13 cellular contexts compared by ENCODE assay signal in the genomic region with DNA sequence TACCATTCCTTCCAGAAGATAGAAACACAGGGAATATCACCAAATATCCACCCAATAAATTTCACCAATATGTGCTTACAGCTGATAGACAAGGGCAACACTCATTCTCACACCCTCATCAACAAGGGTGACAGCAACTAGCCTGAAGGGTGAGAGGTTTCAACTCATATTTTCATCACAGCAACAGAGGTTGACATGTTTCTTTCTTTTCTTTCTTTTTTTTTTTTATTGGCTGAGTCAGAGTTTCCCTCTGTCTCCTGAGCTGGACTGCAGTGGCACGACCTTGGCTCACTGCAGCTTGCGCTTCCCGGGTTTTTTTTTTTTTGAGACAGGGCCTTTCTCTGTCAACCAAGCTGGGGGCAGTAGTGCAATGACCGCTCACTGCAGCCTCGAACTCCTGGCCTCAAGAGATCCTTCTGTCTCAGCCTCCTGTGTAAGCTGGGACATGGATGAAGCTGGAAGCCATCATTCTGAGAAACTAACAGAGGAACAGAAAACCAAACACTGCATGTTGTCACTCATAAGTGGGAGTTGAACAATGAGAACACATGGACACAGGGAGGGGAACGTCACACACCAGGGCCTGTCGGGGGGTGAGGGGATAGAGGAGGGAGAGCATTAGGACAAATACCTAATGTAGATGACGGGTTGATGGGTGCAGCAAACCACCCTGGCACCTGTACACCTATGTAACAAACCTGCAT. TPM values are rescaled to one million over a fixed set of nuclear protein-coding genes. Genes with fewer than 3 reads are reported as not detected.
DNase-seq lines count a peak whose midpoint lies in the region; ATAC-seq lines count a peak whose summit lies in the region.
"Had no signal": no experiment of that assay in that cellular context is flagged by ENCODE, and none has a peak within 500 bp of the region (broad histone marks: within the 10 kb centered on the region; RNA-seq: fewer than 3 reads in every experiment).

No MANE protein-coding gene starts in this region.

- peaks cover 17% of the 10 kb centered on the region for H3K9me3 Mint-ChIP-seq in activated CD8-positive, alpha-beta T cell treated with anti-CD3 and anti-CD28 coated beads, Interleukin-2, amount 10 ng/mL, durations not matched to agents 7 days and 5 days (ENCODE audit: insufficient read depth)
- H3K9me3 Mint-ChIP-seq in immature natural killer cell = no peaks in the 10 kb centered on the region

- no peaks in the 10 kb centered on the region for H3K27me3 ChIP-seq in BLaER1 treated with 17β-estradiol and CSF1 and Interleukin-3, amounts not matched to agents 10 nM and 100 nM

- H3K9ac ChIP-seq in BLaER1 treated with 17β-estradiol and CSF1 and Interleukin-3, amounts not matched to agents 10 nM and 100 nM = peak overlapping the region in 1 of 11 experiments; percentile 15; a peak in 1 of 22 replicates

- H3K4me1 ChIP-seq in BLaER1 treated with 17β-estradiol and CSF1 and Interleukin-3, amounts not matched to agents 10 nM and 100 nM = peaks cover 62 to 73% (median 69%) of the 10 kb centered on the region in 10 experiments

- H3K4me2 ChIP-seq in BLaER1 treated with 17β-estradiol and CSF1 and Interleukin-3, amounts not matched to agents 10 nM and 100 nM = peak overlapping the region in 10 of 11 experiments; percentile 17 to 93 (median 87); a peak in 18 of 22 replicates

- H3K27ac Mint-ChIP-seq in activated CD8-positive, alpha-beta T cell treated with anti-CD3 and anti-CD28 coated beads, Interleukin-2, amount 10 ng/mL, durations not matched to agents 7 days and 5 days = peak overlapping the region; percentile 99
- peak overlapping the region in 5 of 6 donors; percentile 100 for H3K27ac Mint-ChIP-seq in immature natural killer cell
- H3K27ac Mint-ChIP-seq: nephron had no signal

- POLR2A ChIA-PET in activated CD8-positive, alpha-beta T cell treated with anti-CD3 and anti-CD28 coated beads, Interleukin-2, amount 10 ng/mL, durations not matched to agents 7 days and 5 days (lab: Charles Lee) = no interaction called here

- H3K4me3 ChIP-seq in BLaER1 treated with 17β-estradiol and CSF1 and Interleukin-3, amounts not matched to agents 10 nM and 100 nM = no peak overlapping the region

- H3K36me3 Mint-ChIP-seq in activated CD8-positive, alpha-beta T cell treated with anti-CD3 and anti-CD28 coated beads, Interleukin-2, amount 10 ng/mL, durations not matched to agents 7 days and 5 days (ENCODE audit: low read depth) = peaks cover 77% of the 10 kb centered on the region
- H3K36me3 Mint-ChIP-seq in immature natural killer cell = peaks cover 20 to 43% (median 21%) of the 10 kb centered on the region in 3 donors

- H3K4me3 Mint-ChIP-seq in activated CD8-positive, alpha-beta T cell treated with anti-CD3 and anti-CD28 coated beads, Interleukin-2, amount 10 ng/mL, durations not matched to agents 7 days and 5 days = peak overlapping the region; percentile 22
- H3K4me3 Mint-ChIP-seq in immature natural killer cell = peak overlapping the region; percentile 82 to 89 (median 85)
- H3K4me3 Mint-ChIP-seq: nephron had no signal

- intact Hi-C loops in Right ventricle myocardium inferior (cut with DNase I) = no loop called here

- H3K36me3 ChIP-seq in BLaER1 treated with 17β-estradiol and CSF1 and Interleukin-3, amounts not matched to agents 10 nM and 100 nM = peaks cover 0 to 86% (median 77%) of the 10 kb centered on the region in 11 experiments; a peak in 19 of 22 replicates

- ATAC-seq in HG02623 (IDR thresholded peaks at IDR 0.05; ENCODE audit: unreplicated experiment) (peak; percentile 1), HG02642 (IDR thresholded peaks at IDR 0.05; ENCODE audit: poor library complexity, unreplicated experiment) (no peak), Right ventricle myocardium inferior (no peak), GM19467 (IDR thresholded peaks at IDR 0.05; ENCODE audit: unreplicated experiment) (no peak)
- no peak for ATAC-seq in activated CD8-positive, alpha-beta T cell treated with anti-CD3 and anti-CD28 coated beads, Interleukin-2, amount 10 ng/mL, durations not matched to agents 7 days and 5 days

- H3K27me3 Mint-ChIP-seq in activated CD8-positive, alpha-beta T cell treated with anti-CD3 and anti-CD28 coated beads, Interleukin-2, amount 10 ng/mL, durations not matched to agents 7 days and 5 days (ENCODE audit: low read depth) = no peaks in the 10 kb centered on the region
- peaks cover 26 to 42% (median 29%) of the 10 kb centered on the region in 3 donors for H3K27me3 Mint-ChIP-seq in immature natural killer cell (ENCODE audit: low read depth in 3 of 3)

- peak; percentile 19 for DNase-seq in activated CD8-positive, alpha-beta T cell treated with anti-CD3 and anti-CD28 coated beads, Interleukin-2, amount 10 ng/mL, durations not matched to agents 7 days and 5 days
- DNase-seq in immature natural killer cell = peak; percentile 50 to 74 (median 67)
- DNase-seq in Right ventricle myocardium inferior (ENCODE audit: missing footprints) = no peak
- DNase-seq in DMS79 (lab: John Stamatoyannopoulos, UW) = no peak
- DNase-seq: AML-193; NCI-H1105 treated with DMSO at 0.1 percent for 48 hours; NCI-H526 treated with DMSO at 0.1 percent for 48 hours; stimulated activated naive CD4-positive, alpha-beta T cell treated with Interleukin-2 at 50 U/mL for 16 hours had no signal

- H3K9me3 ChIP-seq in BLaER1 treated with 17β-estradiol and CSF1 and Interleukin-3, amounts not matched to agents 10 nM and 100 nM (replicated peaks in 1 of 11) = peaks cover 0 to 25% (median 12%) of the 10 kb centered on the region in 11 experiments; a peak in 14 of 22 replicates

- peaks cover 0 to 61% (median 34%) of the 10 kb centered on the region in 11 experiments; a peak in 15 of 22 replicates for H4K20me1 ChIP-seq in BLaER1 treated with 17β-estradiol and CSF1 and Interleukin-3, amounts not matched to agents 10 nM and 100 nM

- H3K4me1 Mint-ChIP-seq in activated CD8-positive, alpha-beta T cell treated with anti-CD3 and anti-CD28 coated beads, Interleukin-2, amount 10 ng/mL, durations not matched to agents 7 days and 5 days (ENCODE audit: low read depth) = peaks cover 83% of the 10 kb centered on the region
- H3K4me1 Mint-ChIP-seq in immature natural killer cell = peaks cover 86 to 96% of the 10 kb centered on the region in 2 donors

- CTCF ChIA-PET in activated CD8-positive, alpha-beta T cell treated with anti-CD3 and anti-CD28 coated beads, Interleukin-2, amount 10 ng/mL, durations not matched to agents 7 days and 5 days (lab: Charles Lee) = no interaction called here

- H3K27ac ChIP-seq in BLaER1 treated with 17β-estradiol and CSF1 and Interleukin-3, amounts not matched to agents 10 nM and 100 nM = peak overlapping the region in 7 of 11 experiments; percentile 13 to 88 (median 25); a peak in 9 of 22 replicates

RNA-seq across cellular contexts. Expression of gene ASMTL, which starts 27.5 kb away (rescaled TPM):
- total RNA-seq in activated CD8-positive, alpha-beta T cell treated with anti-CD3 and anti-CD28 coated beads, Interleukin-2, amount 10 ng/mL, durations not matched to agents 7 days and 5 days = 10 to 100 TPM; 45.3 to 45.9 TPM
- 10 to 100 TPM; 58.1 to 68.6 (median 67.1) TPM for polyA plus RNA-seq in immature natural killer cell
- 33.1 TPM for total RNA-seq in Right ventricle myocardium inferior

RNA-seq across cellular contexts. Expression of gene P2RY8, which starts 56.8 kb away (rescaled TPM):
- total RNA-seq in activated CD8-positive, alpha-beta T cell treated with anti-CD3 and anti-CD28 coated beads, Interleukin-2, amount 10 ng/mL, durations not matched to agents 7 days and 5 days = 10 to 100 TPM; 62.9 to 65.5 TPM
- polyA plus RNA-seq in immature natural killer cell = 100 to 1,000 TPM in 2 of 3 donors, 10 to 100 TPM in 1; 96.8 to 232 (median 119) TPM
- 1.9 TPM for total RNA-seq in Right ventricle myocardium inferior

Comparison
In these comparisons a context has a peak if more than half of its experiments do, and no peak if none do; other contexts are left out.
1. DNase-seq: peak in activated CD8-positive, alpha-beta T cell treated with anti-CD3 and anti-CD28 coated beads, Interleukin-2, amount 10 ng/mL, durations not matched to agents 7 days and 5 days (single experiment) and immature natural killer cell (3 of 3); none in Right ventricle myocardium inferior (single experiment) and DMS79 (single experiment).
2. RNA of gene P2RY8, which starts 56.8 kb away (total RNA-seq): 62.9 to 65.5 TPM in activated CD8-positive, alpha-beta T cell treated with anti-CD3 and anti-CD28 coated beads, Interleukin-2, amount 10 ng/mL, durations not matched to agents 7 days and 5 days; 1.9 TPM in Right ventricle myocardium inferior (single experiment); every median in the first group is over 10 times any median in the second.